ENCODE assay signal across 10 cellular contexts in the genomic region with DNA sequence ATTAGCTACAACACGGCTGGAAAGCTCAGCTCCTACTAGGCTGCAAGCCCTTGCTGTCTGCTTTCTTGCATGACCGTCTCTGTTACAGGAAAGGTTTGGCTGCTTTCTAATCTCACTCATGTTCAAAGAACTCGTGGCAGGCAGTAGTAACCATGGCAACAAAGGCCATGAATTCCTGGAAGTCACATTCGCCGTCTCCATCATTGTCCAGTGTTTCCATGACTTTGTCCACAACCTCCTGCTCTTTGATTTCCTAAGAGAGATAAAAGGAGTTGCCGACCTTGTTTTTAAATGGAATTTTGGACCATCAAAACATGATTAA. TPM values are rescaled to one million over a fixed set of nuclear protein-coding genes. Genes with fewer than 3 reads are reported as not detected.
A peak's percentile ranks its signal among the peaks of the same experiment; 100 is the strongest.
DNase-seq lines count a peak whose midpoint lies in the region; ATAC-seq and TF ChIP-seq lines count a peak whose summit lies in the region.
"Had no signal": no experiment of that assay in that cellular context is flagged by ENCODE, and none has a peak within 500 bp of the region (broad histone marks: within the 10 kb centered on the region; RNA-seq: fewer than 3 reads in every experiment).

No MANE protein-coding gene starts in this region.

- DNase-seq in AG08396 (ENCODE audit: low spot score) (peak; percentile 95), NCI-H226 (peak; percentile 13), midbrain (lab: John Stamatoyannopoulos, UW) (peak; percentile 24), MM.1S (no peak), NCI-H526 treated with DMSO at 0.1 percent for 48 hours (lab: John Stamatoyannopoulos, UW) (no peak), ecto neural progenitor cell (ENCODE audit: low spot score) (no peak)
- no peak for DNase-seq in activated CD4-positive, CD25-positive, alpha-beta regulatory T cell treated with anti-CD3 and anti-CD28 coated beads, Interleukin-2, amount 50 U/mL, for 72 hours
- DNase-seq: activated T-cell treated with anti-CD3 and anti-CD28 coated beads for 4 hours, DMS79 had no signal

- H3K4me1 ChIP-seq in MM.1S (ENCODE audit: low read length): no peaks in the 10 kb centered on the region

- H3K27me3 ChIP-seq in MM.1S (replicated peaks; ENCODE audit: insufficient read depth, low read length): peaks cover 22% of the 10 kb centered on the region

- H4K20me1 ChIP-seq in MM.1S (ENCODE audit: insufficient read depth, low read length): no peaks in the 10 kb centered on the region

- H3K9ac ChIP-seq in MM.1S (ENCODE audit: low read length): no peak overlapping the region

- no peaks in the 10 kb centered on the region for H3K36me3 ChIP-seq in MM.1S (replicated peaks; ENCODE audit: insufficient read depth, low read length)

- H3K79me2 ChIP-seq in MM.1S (ENCODE audit: low read length): no peaks in the 10 kb centered on the region

- H3K9me2 ChIP-seq in MM.1S (replicated peaks; ENCODE audit: insufficient read depth, low read length): no peaks in the 10 kb centered on the region

- H3K27ac ChIP-seq in MM.1S (ENCODE audit: low read length): no peak overlapping the region

- no peak for TF ChIP-seq CTCF in MM.1S (IDR thresholded peaks at IDR 0.05; ENCODE audit: low read length)

- no peak overlapping the region for H3K4me2 ChIP-seq in MM.1S (ENCODE audit: low read depth, low read length)

- H3F3A ChIP-seq in MM.1S (ENCODE audit: insufficient read depth, low read length): no peaks in the 10 kb centered on the region

- no peak overlapping the region for H3K4me3 ChIP-seq in MM.1S (ENCODE audit: low read length)

- no peaks in the 10 kb centered on the region for H3K9me3 ChIP-seq in MM.1S (replicated peaks; ENCODE audit: insufficient read depth, low read length)

- no peak overlapping the region for H2AFZ ChIP-seq in MM.1S (ENCODE audit: low read length)

- peak; percentile 12 for ATAC-seq in esophagus mucosa

RNA-seq across cellular contexts. Expression of a gene that starts 5.7 kb away (rescaled TPM):
- 0.64 TPM for total RNA-seq in esophagus mucosa

RNA-seq across cellular contexts. Expression of a gene that starts 36.3 kb away (rescaled TPM):
- 71.1 TPM for total RNA-seq in esophagus mucosa

Comparison
In these comparisons a context has a peak if more than half of its experiments do, and no peak if none do; other contexts are left out.
1. DNase-seq: peak in AG08396 (single experiment), NCI-H226 (single experiment) and midbrain (single experiment); none in MM.1S (single experiment), NCI-H526 treated with DMSO at 0.1 percent for 48 hours (single experiment), ecto neural progenitor cell (single experiment) and activated CD4-positive, CD25-positive, alpha-beta regulatory T cell treated with anti-CD3 and anti-CD28 coated beads, Interleukin-2, amount 50 U/mL, for 72 hours (single experiment).